ENCODE assay signal across 30 cellular contexts in the genomic region with DNA sequence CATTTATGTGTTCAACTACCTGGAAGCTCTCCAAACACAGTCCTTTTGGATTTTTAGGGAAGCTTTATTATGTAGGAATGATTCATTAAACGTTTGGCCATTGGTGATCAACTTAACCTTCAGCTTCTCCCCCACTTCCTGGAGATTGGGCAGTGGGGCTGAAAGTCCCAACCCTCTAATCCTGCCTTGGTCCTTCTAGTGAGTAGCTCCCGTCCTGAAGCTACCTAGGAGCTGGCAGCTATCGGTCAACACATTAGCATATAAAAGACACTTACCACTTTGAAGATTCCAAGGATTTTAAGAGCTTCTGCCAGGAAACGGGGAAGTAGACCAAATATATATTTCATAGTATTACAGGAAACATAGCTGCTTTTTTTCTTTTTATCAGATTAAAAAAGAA.
"Had no signal": no experiment of that assay in that cellular context is flagged by ENCODE, and none has a peak within 500 bp of the region (broad histone marks: within the 10 kb centered on the region; RNA-seq: fewer than 3 reads in every experiment).

No MANE protein-coding gene starts in this region.

- H3K9me3 ChIP-seq: esophagus squamous epithelium, gastrocnemius medialis, left ventricle myocardium inferior, pancreas, prostate gland, uterus had no signal

- H3K27me3 Mint-ChIP-seq: activated naive CD4-positive, alpha-beta T cell treated with anti-CD3 and anti-CD28 coated beads, Interleukin-2, amount 10 ng/mL, durations not matched to agents 7 days and 5 days; central memory CD8-positive, alpha-beta T cell; stimulated activated memory B cell treated with anti-CD40 and anti-IgM and Interleukin-4, amounts not matched to agents 10 μg/mL and 1 μg/mL and 100 μg/mL, for 72 hours; stimulated activated naive CD8-positive, alpha-beta T cell treated with anti-CD3 and anti-CD28 coated beads, Interleukin-15, amount 100 ng/mL, for 72 hours; type B pancreatic cell had no signal

- H3K27ac Mint-ChIP-seq: activated naive CD4-positive, alpha-beta T cell treated with anti-CD3 and anti-CD28 coated beads, Interleukin-2, amount 10 ng/mL, durations not matched to agents 7 days and 5 days; stimulated activated memory B cell treated with anti-CD40 and anti-IgM and Interleukin-4, amounts not matched to agents 10 μg/mL and 1 μg/mL and 100 μg/mL, for 72 hours; stimulated activated naive CD8-positive, alpha-beta T cell treated with anti-CD3 and anti-CD28 coated beads, Interleukin-15, amount 100 ng/mL, for 72 hours; T-helper 2 cell treated with Interferon-gamma antibody and Interleukin-4, amounts not matched to agents 5 μg/mL and 100 μg/mL, for 36 hours; type B pancreatic cell had no signal

- H3K4me1 ChIP-seq: gastrocnemius medialis, left ventricle myocardium inferior, pancreas, prostate gland, uterus had no signal

- DNase-seq: activated CD4-positive, alpha-beta T cell treated with anti-CD3 and anti-CD28 coated beads for 4 hours; activated CD4-positive, alpha-beta T cell treated with anti-CD3 and anti-CD28 coated beads, Interleukin-2, amount 50 U/mL, for 4 hours; activated CD8-positive, alpha-beta memory T cell treated with anti-CD3 and anti-CD28 coated beads for 24 hours; activated effector memory CD4-positive, alpha-beta T cell treated with anti-CD3 and anti-CD28 coated beads, Interleukin-2, amount 50 U/mL, for 16 hours; activated naive CD4-positive, alpha-beta T cell treated with anti-CD3 and anti-CD28 coated beads, Interleukin-2, amount 10 ng/mL, durations not matched to agents 7 days and 5 days; anterior cingulate cortex; dermis blood vessel endothelial cell; effector CD4-positive, alpha-beta T cell; esophagus squamous epithelium; gastrocnemius medialis; glutamatergic neuron; islet precursor cell; left ventricle myocardium inferior; nucleus accumbens; pancreas; retina; stimulated activated CD4-positive, alpha-beta T cell treated with anti-CD3 and anti-CD28 coated beads, Interleukin-1b, Interleukin-23, amount 100 ng/mL, for 48 hours; stimulated activated CD4-positive, alpha-beta T cell treated with anti-CD3 and anti-CD28 coated beads, Interleukin-4, amount 100 ng/mL, for 4 hours; stimulated activated CD8-positive, alpha-beta memory T cell treated with anti-CD3 and anti-CD28 coated beads, Interleukin-4, amount 100 ng/mL, for 48 hours; stimulated activated naive CD8-positive, alpha-beta T cell treated with anti-CD3 and anti-CD28 coated beads, Interleukin-15, amount 100 ng/mL, for 72 hours; substantia nigra; uterus had no signal

- H3K36me3 Mint-ChIP-seq: type B pancreatic cell had no signal

- H3K27ac ChIP-seq: epithelial cell of prostate, esophagus squamous epithelium, gastrocnemius medialis, left ventricle myocardium inferior, pancreas, prostate gland had no signal

- H3K4me3 Mint-ChIP-seq: activated naive CD4-positive, alpha-beta T cell treated with anti-CD3 and anti-CD28 coated beads, Interleukin-2, amount 10 ng/mL, durations not matched to agents 7 days and 5 days; central memory CD8-positive, alpha-beta T cell; stimulated activated memory B cell treated with anti-CD40 and anti-IgM and Interleukin-4, amounts not matched to agents 10 μg/mL and 1 μg/mL and 100 μg/mL, for 72 hours; stimulated activated naive CD8-positive, alpha-beta T cell treated with anti-CD3 and anti-CD28 coated beads, Interleukin-15, amount 100 ng/mL, for 72 hours; T-helper 2 cell treated with Interferon-gamma antibody and Interleukin-4, amounts not matched to agents 5 μg/mL and 100 μg/mL, for 36 hours; type B pancreatic cell had no signal

- H3K4me3 ChIP-seq: esophagus squamous epithelium, gastrocnemius medialis, left ventricle myocardium inferior, lung, pancreas, prostate gland, smooth muscle cell, uterus had no signal

- H3K36me3 ChIP-seq: esophagus squamous epithelium, gastrocnemius medialis, left ventricle myocardium inferior, pancreas, prostate gland, uterus had no signal

- ATAC-seq: gastrocnemius medialis; pancreas; stimulated activated memory B cell treated with anti-CD40 and anti-IgM and Interleukin-4, amounts not matched to agents 10 μg/mL and 1 μg/mL and 100 μg/mL, for 72 hours; stimulated activated naive CD8-positive, alpha-beta T cell treated with anti-CD3 and anti-CD28 coated beads, Interleukin-15, amount 100 ng/mL, for 72 hours had no signal

- H3K4me2 ChIP-seq: smooth muscle cell had no signal

- H3K9me3 Mint-ChIP-seq: central memory CD8-positive, alpha-beta T cell; stimulated activated memory B cell treated with anti-CD40 and anti-IgM and Interleukin-4, amounts not matched to agents 10 μg/mL and 1 μg/mL and 100 μg/mL, for 72 hours; stimulated activated naive CD8-positive, alpha-beta T cell treated with anti-CD3 and anti-CD28 coated beads, Interleukin-15, amount 100 ng/mL, for 72 hours; type B pancreatic cell had no signal

- H3K27me3 ChIP-seq: esophagus squamous epithelium, gastrocnemius medialis, pancreas, uterus had no signal
